Comparison of ENCODE assay signal across 27 cellular contexts in the genomic region with DNA sequence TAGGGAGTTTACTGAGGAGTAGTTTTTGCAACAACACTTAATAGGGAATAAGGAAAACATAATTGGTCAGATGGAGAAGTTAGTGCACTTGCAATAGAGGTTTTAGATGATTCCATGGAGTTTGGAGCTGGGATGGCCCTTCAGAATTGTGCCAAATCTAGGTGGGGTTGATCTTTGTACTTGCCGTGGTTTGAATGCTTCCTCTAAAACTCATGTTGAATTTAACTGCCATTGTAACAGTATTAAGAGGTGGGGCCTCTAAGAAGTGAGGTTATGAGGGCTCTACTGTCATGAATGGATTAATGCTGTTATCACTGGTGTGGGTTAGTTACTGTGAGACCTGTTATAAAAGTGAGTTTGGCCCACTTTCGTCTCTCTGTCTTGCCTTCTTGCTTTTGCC.
"Had no signal": no experiment of that assay in that cellular context is flagged by ENCODE, and none has a peak within 500 bp of the region (broad histone marks: within the 10 kb centered on the region; RNA-seq: fewer than 3 reads in every experiment).

No MANE protein-coding gene starts in this region.

- H3K36me3 ChIP-seq: colonic mucosa, esophagus muscularis mucosa, esophagus squamous epithelium, gastrocnemius medialis, gastroesophageal sphincter, heart left ventricle had no signal

- H3K4me1 ChIP-seq: colonic mucosa, esophagus muscularis mucosa, esophagus squamous epithelium, foreskin keratinocyte, gastrocnemius medialis, gastroesophageal sphincter, heart left ventricle had no signal

- DNase-seq: colonic mucosa; cortex of kidney; dermis blood vessel endothelial cell; dorsolateral prefrontal cortex; effector CD4-positive, alpha-beta T cell; effector CD8-positive, alpha-beta T cell; effector memory CD4-positive, alpha-beta T cell; effector memory CD8-positive, alpha-beta T cell; endodermal cell; erythroblast; esophagus squamous epithelium; foreskin fibroblast; foreskin keratinocyte; foreskin melanocyte; gastrocnemius medialis; glutamatergic neuron; head of caudate nucleus; heart left ventricle had no signal

- H3K4me3 ChIP-seq: colonic mucosa, coronary artery, dorsolateral prefrontal cortex, esophagus muscularis mucosa, esophagus squamous epithelium, gastrocnemius medialis, gastroesophageal sphincter, heart left ventricle had no signal

- ATAC-seq: effector memory CD8-positive, alpha-beta T cell; esophagus mucosa; foreskin keratinocyte; gastrocnemius medialis; gastroesophageal sphincter; heart left ventricle had no signal

- H3K27ac ChIP-seq: colonic mucosa, coronary artery, dorsolateral prefrontal cortex, epithelial cell of prostate, esophagus muscularis mucosa, esophagus squamous epithelium, foreskin keratinocyte, gastrocnemius medialis, gastroesophageal sphincter, heart left ventricle had no signal

- H3K9me3 ChIP-seq: colonic mucosa, esophagus muscularis mucosa, esophagus squamous epithelium, gastrocnemius medialis, gastroesophageal sphincter, heart left ventricle had no signal

- FAIRE-seq: colon, endometrium, endothelial cell of umbilical vein, frontal cortex had no signal

- H3K27me3 ChIP-seq: colonic mucosa, dorsolateral prefrontal cortex, esophagus muscularis mucosa, esophagus squamous epithelium, foreskin keratinocyte, gastrocnemius medialis, gastroesophageal sphincter, heart left ventricle had no signal
